8 cellular contexts compared by ENCODE assay signal in the genomic region with DNA sequence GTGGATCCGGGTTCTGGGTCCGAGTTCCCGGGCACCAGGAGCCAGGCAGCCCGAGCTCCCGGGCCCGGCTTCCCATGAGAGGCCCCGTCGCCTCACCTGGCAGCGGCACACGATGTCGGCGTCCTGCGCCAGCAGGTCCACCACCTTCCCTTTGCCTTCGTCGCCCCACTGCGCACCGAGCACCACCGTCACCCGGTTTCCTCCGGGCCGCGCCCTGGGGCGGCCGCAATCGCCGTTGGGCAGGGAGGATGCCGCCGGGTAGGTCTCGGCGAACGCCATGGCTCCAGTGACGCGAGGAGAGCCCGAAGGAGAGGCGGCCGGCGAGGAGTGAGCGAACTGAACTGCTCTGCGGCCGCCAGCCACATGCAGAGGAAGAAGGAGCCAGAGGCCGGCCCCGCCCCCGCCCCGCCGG. TPM values are rescaled to one million over a fixed set of nuclear protein-coding genes. Genes with fewer than 3 reads are reported as not detected.
DNase-seq lines count a peak whose midpoint lies in the region; ATAC-seq lines count a peak whose summit lies in the region.

A gene (minus strand): TSS at position 371 of the 412 bp plus-strand sequence. CDS start 92 bp downstream, at position 279.

- H3K4me3 ChIP-seq in muscle layer of duodenum (ENCODE audit: low read depth in 1 of 2, low read length in 2 of 2), result peak within 1 kb of the TSS; percentile 78 to 84

- H3K9me3 ChIP-seq in muscle layer of duodenum (ENCODE audit: control insufficient read depth in 1 of 2, low read length in 2 of 2), result no peaks in the 10 kb centered on the region

- peak within 1 kb of the TSS; percentile 92 for H3K27ac ChIP-seq in cingulate gyrus (ENCODE audit: low read depth, low read length)
- peak within 1 kb of the TSS; percentile 91 for H3K27ac ChIP-seq in muscle layer of duodenum (ENCODE audit: low read length)

- peaks cover 8 to 29% of the 10 kb centered on the region in 2 donors for H3K4me1 ChIP-seq in muscle layer of duodenum (ENCODE audit: control insufficient read depth in 1 of 2, insufficient read depth in 2 of 2, low read length in 2 of 2)

- DNase-seq in Daoy (ENCODE audit: low read depth) (no peak), KG1 (lab: John Stamatoyannopoulos, UW) (peak; percentile 73), RKO (ENCODE audit: low spot score) (no peak)

- peaks cover 0 to 5% of the 10 kb centered on the region in 2 donors for H3K36me3 ChIP-seq in muscle layer of duodenum (ENCODE audit: control insufficient read depth in 1 of 2, insufficient read depth in 2 of 2, low read length in 2 of 2)

- no peak for ATAC-seq in GM21526 (IDR thresholded peaks at IDR 0.05; ENCODE audit: low FRiP score, unreplicated experiment)
- ATAC-seq in GM18907 (IDR thresholded peaks at IDR 0.05; ENCODE audit: unreplicated experiment), result no peak
- no peak for ATAC-seq in HG03025 (IDR thresholded peaks at IDR 0.05; ENCODE audit: low FRiP score, unreplicated experiment)

- H3K27me3 ChIP-seq in muscle layer of duodenum (ENCODE audit: low read depth, low read length), result no peaks in the 10 kb centered on the region

RNA-seq across cellular contexts. Expression of the gene that starts here (rescaled TPM):
- 61.5 and 76.2 TPM in 2 replicates for total RNA-seq in Daoy (2014; rRNA removed; shearing (Covaris generic))
